ENCODE assay signal across 18 cellular contexts in genomic region chr16:87295661-87296531, GRCh38. TPM values are rescaled to one million over a fixed set of nuclear protein-coding genes. Genes with fewer than 3 reads are reported as not detected.
"Had no signal": no experiment of that assay in that cellular context is flagged by ENCODE, and none has a peak within 500 bp of the region (broad histone marks: within the 10 kb centered on the region; RNA-seq: fewer than 3 reads in every experiment).

No MANE protein-coding gene starts in this region.

- H3K27ac Mint-ChIP-seq: activated T-cell treated with anti-CD3 and anti-CD28 coated beads, Interleukin-2, amount 50 U/mL, for 72 hours had no signal

- H3K27ac ChIP-seq: ascending aorta, left lung, parathyroid adenoma, sigmoid colon, tibial artery, VCaP had no signal

- H3K79me2 ChIP-seq: parathyroid adenoma had no signal

- H3K4me1 ChIP-seq: ascending aorta, left lung, parathyroid adenoma, sigmoid colon, tibial artery had no signal

- ATAC-seq: left lung had no signal

- DNase-seq: activated CD4-positive, alpha-beta T cell treated with anti-CD3 and anti-CD28 coated beads for 1 hour; activated effector memory CD4-positive, alpha-beta T cell treated with anti-CD3 and anti-CD28 coated beads, Interleukin-2, amount 50 U/mL, for 16 hours; activated naive CD4-positive, alpha-beta T cell treated with anti-CD3 and anti-CD28 coated beads, Interleukin-2, amount 50 U/mL, for 16 hours; activated T-cell treated with anti-CD3 and anti-CD28 coated beads, Interleukin-2, amount 50 U/mL, for 72 hours; cortex of kidney; left lung; naive thymus-derived CD8-positive, alpha-beta T cell; sigmoid colon; stimulated activated CD4-positive, alpha-beta T cell treated with anti-CD3 and anti-CD28 coated beads, Interleukin-12 subunit alpha, Interleukin-12 subunit beta, amount 100 ng/mL, for 4 hours; stimulated activated CD4-positive, alpha-beta T cell treated with anti-CD3 and anti-CD28 coated beads, Interleukin-1b, Interleukin-23, amount 100 ng/mL, for 48 hours; stimulated activated naive CD8-positive, alpha-beta T cell treated with anti-CD3 and anti-CD28 coated beads, Interleukin-15, Interleukin-2, amounts not matched to agents 100 U/mL and 50 U/mL, for 24 hours; substantia nigra; tibial artery had no signal

- H3K36me3 ChIP-seq: ascending aorta, left lung, sigmoid colon, tibial artery had no signal

- H3K4me3 ChIP-seq: ascending aorta, left lung, sigmoid colon, tibial artery had no signal

- H3K27me3 Mint-ChIP-seq: naive thymus-derived CD8-positive, alpha-beta T cell had no signal

- H3K9me3 ChIP-seq: ascending aorta, sigmoid colon, tibial artery had no signal

- H3K27me3 ChIP-seq: ascending aorta, left lung, sigmoid colon, tibial artery had no signal

- H3K9ac ChIP-seq: parathyroid adenoma had no signal

- H3K4me3 Mint-ChIP-seq: activated T-cell treated with anti-CD3 and anti-CD28 coated beads, Interleukin-2, amount 50 U/mL, for 72 hours; naive thymus-derived CD8-positive, alpha-beta T cell had no signal

- FAIRE-seq: frontal cortex, urothelium cell line had no signal

RNA-seq across cellular contexts. Expression of gene C16orf95, which starts 21.3 kb away (rescaled TPM):
- total RNA-seq: ascending aorta had no signal
